ENCODE assay signal across 18 cellular contexts in the genomic region with DNA sequence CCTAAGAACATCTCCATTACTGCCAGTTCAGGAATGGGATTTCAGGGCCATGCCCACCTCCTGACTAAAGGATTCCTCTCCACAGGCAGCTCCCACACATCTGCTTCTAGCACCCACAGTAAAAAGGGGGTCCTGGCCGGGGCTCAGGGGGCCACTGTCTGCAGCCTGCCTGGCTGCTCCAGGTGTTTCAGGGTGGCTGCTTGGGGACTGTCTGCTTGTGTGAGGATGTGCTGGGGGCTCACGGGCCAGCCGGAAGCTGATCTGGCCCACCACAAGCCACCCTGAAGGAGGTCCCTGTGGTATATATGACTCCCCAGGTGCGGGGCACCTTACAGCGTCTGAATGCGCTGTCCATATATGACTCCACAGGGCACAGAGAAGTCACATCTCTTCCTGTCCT.
"Had no signal": no experiment of that assay in that cellular context is flagged by ENCODE, and none has a peak within 500 bp of the region (broad histone marks: within the 10 kb centered on the region; RNA-seq: fewer than 3 reads in every experiment).

No MANE protein-coding gene starts in this region.

- ATAC-seq: left lobe of liver; naive thymus-derived CD8-positive, alpha-beta T cell; right lobe of liver had no signal

- H3K4me1 ChIP-seq: right lobe of liver had no signal

- H3K4me3 ChIP-seq: lung, ovary, right lobe of liver, skin epidermis had no signal

- H3K27ac ChIP-seq: ovary, right lobe of liver, skin epidermis had no signal

- H3K27me3 ChIP-seq: ovary, right lobe of liver had no signal

- H3K36me3 ChIP-seq: ovary, right lobe of liver had no signal

- H3K9me3 ChIP-seq: ovary, right lobe of liver had no signal

- FAIRE-seq: colon, endothelial cell of umbilical vein had no signal

- DNase-seq: effector CD4-positive, alpha-beta T cell; endodermal cell; erythroblast; foreskin melanocyte; hippocampal formation; kidney glomerular epithelial cell; mesenchymal stem cell; stimulated activated CD4-positive, alpha-beta T cell treated with anti-CD3 and anti-CD28 coated beads, Interleukin-12 subunit alpha, Interleukin-12 subunit beta, amount 100 ng/mL, for 4 hours; stimulated activated naive CD4-positive, alpha-beta T cell treated with Interleukin-2 at 50 U/mL for 16 hours; trophoblast cell had no signal
